ENCODE assay signal across 29 cellular contexts in the genomic region with DNA sequence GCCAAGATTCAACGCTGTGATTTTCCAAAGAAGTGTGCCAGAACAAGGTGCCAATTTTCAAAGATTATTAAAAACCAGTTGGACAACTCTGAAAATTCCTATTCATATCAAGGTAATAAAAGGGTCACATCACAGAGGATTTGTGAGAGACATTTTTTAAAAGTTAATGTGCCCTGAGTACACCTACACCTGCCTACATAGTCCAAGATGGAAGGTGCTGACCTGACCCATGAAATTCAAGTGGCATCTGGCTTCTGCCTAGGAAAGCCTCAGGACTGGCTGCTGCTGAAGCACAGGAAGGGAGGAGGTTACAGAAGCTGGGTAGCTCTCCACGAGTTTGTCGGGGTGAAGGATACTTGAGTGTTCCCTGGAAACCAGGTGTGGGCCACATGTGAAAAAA. TPM values are rescaled to one million over a fixed set of nuclear protein-coding genes. Genes with fewer than 3 reads are reported as not detected.
"Had no signal": no experiment of that assay in that cellular context is flagged by ENCODE, and none has a peak within 500 bp of the region (broad histone marks: within the 10 kb centered on the region; RNA-seq: fewer than 3 reads in every experiment).

No MANE protein-coding gene starts in this region.

- H3K4me1 ChIP-seq: adrenal gland, SJCRH30 had no signal

- H3K27ac ChIP-seq: adrenal gland, SJCRH30, SK-N-MC had no signal

- H3K27me3 ChIP-seq: adrenal gland, SJCRH30 had no signal

- H3K9me3 ChIP-seq: adrenal gland, SJCRH30 had no signal

- H3K4me3 ChIP-seq: adrenal gland, K562, SJCRH30, SK-N-MC had no signal

- H3K36me3 ChIP-seq: adrenal gland, SJCRH30 had no signal

- DNase-seq: activated CD4-positive, alpha-beta memory T cell treated with anti-CD3 and anti-CD28 coated beads for 36 hours; activated CD4-positive, alpha-beta T cell treated with anti-CD3 and anti-CD28 coated beads for 4 hours; activated CD4-positive, alpha-beta T cell treated with anti-CD3 and anti-CD28 coated beads, Interleukin-2, amount 50 U/mL, for 1 hour; activated CD8-positive, alpha-beta memory T cell treated with anti-CD3 and anti-CD28 coated beads, Interleukin-2, amount 50 U/mL, for 4 hours; activated gamma-delta T cell treated with Interleukin-2 at 50 U/mL for 16 hours; activated naive CD4-positive, alpha-beta T cell treated with anti-CD3 and anti-CD28 coated beads for 36 hours; activated T-cell treated with anti-CD3 and anti-CD28 coated beads for 4 hours; activated T-cell treated with anti-CD3 and anti-CD28 coated beads, Interleukin-2, amount 50 U/mL, for 4 hours; adrenal gland; caudate nucleus; NCI-H1105; NCI-H1417 treated with DMSO at 0.1 percent for 48 hours; NCI-H1930; NCI-H2081 treated with DMSO at 0.1 percent for 48 hours; NCI-H226; NCI-H446 treated with DMSO at 0.1 percent for 48 hours; NCI-H524; SHP77; SJCRH30; T1000 had no signal

- ATAC-seq: activated CD4-positive, CD25-positive, alpha-beta regulatory T cell treated with anti-CD3 and anti-CD28 coated beads, Interleukin-2, amount 50 U/mL, for 24 hours; activated naive CD4-positive, alpha-beta T cell treated with anti-CD3 and anti-CD28 coated beads, Interleukin-2, amount 50 U/mL, for 72 hours; activated T-cell treated with anti-CD3 and anti-CD28 coated beads, Interleukin-2, amount 50 U/mL, for 4 hours; K562; Panc1; WTC11 had no signal

RNA-seq across cellular contexts. Expression of a gene that starts 11.4 kb away (rescaled TPM):
- total RNA-seq: activated T-helper 1 cell treated with anti-CD3 and anti-CD28 coated beads, Interleukin-12 subunit alpha, Interleukin-12 subunit beta, Interleukin-2, Interleukin-4 antibody, amounts not matched to agents 30 ng/mL and 10 ng/mL and 1 ng/mL, durations not matched to agents 14 hours and 24 hours and 36 hours; K562; T-helper 1 cell treated with Interleukin-12 subunit alpha and Interleukin-12 subunit beta and Interleukin-4 antibody, amounts not matched to agents 30 ng/mL and 1 ng/mL, for 36 hours; T-helper 2 cell treated with Interferon-gamma antibody and Interleukin-4, amounts not matched to agents 100 ng/mL and 5 ng/mL, for 36 hours had no signal
